ENCODE assay signal across 16 cellular contexts in the genomic region with DNA sequence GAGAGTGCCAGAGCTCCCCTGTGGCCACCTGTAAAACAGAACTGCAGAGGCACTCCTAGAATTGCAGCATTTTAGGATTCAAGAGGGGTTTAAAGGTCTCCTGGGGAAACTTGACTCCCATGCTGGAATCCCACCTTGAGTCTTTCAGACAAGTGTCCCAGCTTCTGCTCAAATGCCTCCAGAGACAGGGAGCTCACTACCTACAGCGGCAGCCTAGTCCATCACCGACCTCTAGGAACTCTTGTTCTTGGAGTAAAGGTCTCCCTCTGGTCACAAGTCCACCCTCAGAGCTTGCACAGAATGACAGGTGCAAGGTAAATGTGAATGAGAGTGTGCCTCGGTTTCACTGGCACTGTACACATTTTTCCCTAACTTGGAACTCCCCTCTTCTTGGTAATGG.
DNase-seq lines count a peak whose midpoint lies in the region; ATAC-seq and TF ChIP-seq lines count a peak whose summit lies in the region.
"Had no signal": no experiment of that assay in that cellular context is flagged by ENCODE, and none has a peak within 500 bp of the region (broad histone marks: within the 10 kb centered on the region; RNA-seq: fewer than 3 reads in every experiment).

No MANE protein-coding gene starts in this region.

- H3K4me3 Mint-ChIP-seq in activated CD4-positive, alpha-beta T cell treated with anti-CD3 and anti-CD28 coated beads, Interleukin-2, amount 10 ng/mL, durations not matched to agents 7 days and 5 days: peak overlapping the region; percentile 43
- H3K4me3 Mint-ChIP-seq in T-cell: peak overlapping the region in 2 of 3 donors; percentile 69 to 72

- H3K27ac ChIP-seq in dorsolateral prefrontal cortex: peak overlapping the region in 57 of 59 donors; percentile 20 to 95 (median 77)
- H3K27ac ChIP-seq in osteoblast (ENCODE audit: low read depth, low read length): no peak overlapping the region
- H3K27ac ChIP-seq: foreskin keratinocyte, lower lobe of right lung, right atrium auricular region, SJCRH30, tibial artery had no signal

- H4K20me1 ChIP-seq in osteoblast (ENCODE audit: insufficient read depth, low read length): no peaks in the 10 kb centered on the region

- peaks cover 61% of the 10 kb centered on the region for H3K4me1 Mint-ChIP-seq in activated CD4-positive, alpha-beta T cell treated with anti-CD3 and anti-CD28 coated beads, Interleukin-2, amount 10 ng/mL, durations not matched to agents 7 days and 5 days
- H3K4me1 Mint-ChIP-seq in T-cell: peaks cover 55 to 70% (median 59%) of the 10 kb centered on the region in 3 donors

- H3K36me3 ChIP-seq in osteoblast (ENCODE audit: insufficient read depth, low read length): no peaks in the 10 kb centered on the region
- H3K36me3 ChIP-seq: SJCRH30, tibial artery had no signal

- H3K4me1 ChIP-seq in osteoblast (ENCODE audit: insufficient read depth, low read length): peaks cover 7% of the 10 kb centered on the region
- H3K4me1 ChIP-seq: foreskin keratinocyte, right atrium auricular region, tibial artery had no signal

- POLR2A ChIA-PET in activated CD4-positive, alpha-beta T cell treated with anti-CD3 and anti-CD28 coated beads, Interleukin-2, amount 10 ng/mL, durations not matched to agents 7 days and 5 days (lab: Charles Lee): no interaction called here
- POLR2A ChIA-PET in T-cell (lab: Charles Lee): no interaction called here

- CTCF ChIA-PET in activated CD4-positive, alpha-beta T cell treated with anti-CD3 and anti-CD28 coated beads, Interleukin-2, amount 10 ng/mL, durations not matched to agents 7 days and 5 days (lab: Charles Lee): interaction anchor here (1.0 to 5.0 kb wide), 3 partner anchors 35 to 105 kb away, joined by 3 to 37 read pairs (median 4); no protein-coding TSS in a partner anchor
- CTCF ChIA-PET in T-cell (lab: Charles Lee): interaction anchor here (0.6 to 3.1 kb wide), 3 partner anchors 78 to 104 kb away, joined by 5 to 17 read pairs (median 7); no protein-coding TSS in a partner anchor

- H3K4me2 ChIP-seq in osteoblast (ENCODE audit: insufficient read depth, low read length): no peak overlapping the region

- H3K27me3 ChIP-seq in dorsolateral prefrontal cortex (no peaks in the 10 kb centered on the region), osteoblast (ENCODE audit: insufficient read depth, low read length) (peaks cover 14% of the 10 kb centered on the region)
- H3K27me3 ChIP-seq: right atrium auricular region, SJCRH30 had no signal

- no peak overlapping the region for H2AFZ ChIP-seq in osteoblast (ENCODE audit: low read length)

- no peak for TF ChIP-seq CTCF in dorsolateral prefrontal cortex (IDR thresholded peaks at IDR 0.05 in 54 of 56, conservative IDR thresholded peaks at IDR 0.05 in 2 of 56; ENCODE audit: low read depth in 1 of 56, partially characterized antibody in 56 of 56)
- TF ChIP-seq CTCF in osteoblast (IDR thresholded peaks at IDR 0.05; ENCODE audit: extremely low read depth, low read depth, low read length): no peak

- no peak overlapping the region for H3K4me3 ChIP-seq in dorsolateral prefrontal cortex
- no peak overlapping the region for H3K4me3 ChIP-seq in osteoblast (ENCODE audit: insufficient read depth, low read length)
- H3K4me3 ChIP-seq: lower lobe of right lung, right atrium auricular region, tibial artery had no signal

- no peaks in the 10 kb centered on the region for H3K79me2 ChIP-seq in osteoblast (ENCODE audit: insufficient read depth, low read length)

- DNase-seq in activated CD4-positive, alpha-beta T cell treated with anti-CD3 and anti-CD28 coated beads, Interleukin-2, amount 10 ng/mL, durations not matched to agents 7 days and 5 days: no peak
- DNase-seq in activated CD4-positive, alpha-beta T cell treated with anti-CD3 and anti-CD28 coated beads for 1 hour: no peak
- DNase-seq in T-cell: no peak
- DNase-seq in dorsolateral prefrontal cortex: no peak
- peak; percentile 58 for DNase-seq in osteoblast (ENCODE audit: insufficient read length, low spot score, missing footprints)
- no peak for DNase-seq in DMS153 treated with DMSO at 0.1 percent for 48 hours (lab: John Stamatoyannopoulos, UW; ENCODE audit: unreplicated experiment)
- DNase-seq in SW480 (ENCODE audit: low spot score): no peak
- no peak for DNase-seq in NCI-H526 (lab: John Stamatoyannopoulos, UW)
- DNase-seq: foreskin keratinocyte; lower lobe of right lung; NCI-H345; nephron progenitor cell; stimulated activated CD4-positive, alpha-beta T cell treated with anti-CD3 and anti-CD28 coated beads, Interleukin-1b, Interleukin-23, amount 100 ng/mL, for 48 hours; tibial artery had no signal

- peaks cover 78% of the 10 kb centered on the region for H3K36me3 Mint-ChIP-seq in activated CD4-positive, alpha-beta T cell treated with anti-CD3 and anti-CD28 coated beads, Interleukin-2, amount 10 ng/mL, durations not matched to agents 7 days and 5 days (ENCODE audit: low read depth)
- peaks cover 56% of the 10 kb centered on the region for H3K36me3 Mint-ChIP-seq in T-cell

- no peaks in the 10 kb centered on the region for H3K9me3 Mint-ChIP-seq in activated CD4-positive, alpha-beta T cell treated with anti-CD3 and anti-CD28 coated beads, Interleukin-2, amount 10 ng/mL, durations not matched to agents 7 days and 5 days
- no peaks in the 10 kb centered on the region for H3K9me3 Mint-ChIP-seq in T-cell

- no peaks in the 10 kb centered on the region for H3K9me3 ChIP-seq in osteoblast (ENCODE audit: low read depth, low read length)
- H3K9me3 ChIP-seq: lower lobe of right lung, right atrium auricular region, SJCRH30, tibial artery had no signal

- H3K27me3 Mint-ChIP-seq in activated CD4-positive, alpha-beta T cell treated with anti-CD3 and anti-CD28 coated beads, Interleukin-2, amount 10 ng/mL, durations not matched to agents 7 days and 5 days: no peaks in the 10 kb centered on the region
- no peaks in the 10 kb centered on the region for H3K27me3 Mint-ChIP-seq in T-cell

- no peak for ATAC-seq in T-cell (replicated peaks in 1 of 4)
- ATAC-seq: foreskin keratinocyte had no signal

- intact Hi-C loops in dorsolateral prefrontal cortex (cut with DNase I): no loop called here

- H3K27ac Mint-ChIP-seq in activated CD4-positive, alpha-beta T cell treated with anti-CD3 and anti-CD28 coated beads, Interleukin-2, amount 10 ng/mL, durations not matched to agents 7 days and 5 days: peak overlapping the region; percentile 86
- H3K27ac Mint-ChIP-seq in T-cell: peak overlapping the region; percentile 97 to 99
